In genomic region chr11:106228996-106229395, GRCh38 we compare ENCODE assay signal across 17 cellular contexts.
"Had no signal": no experiment of that assay in that cellular context is flagged by ENCODE, and none has a peak within 500 bp of the region (broad histone marks: within the 10 kb centered on the region; RNA-seq: fewer than 3 reads in every experiment).

No MANE protein-coding gene starts in this region.

- H3K27ac ChIP-seq: esophagus squamous epithelium, gastrocnemius medialis, heart left ventricle, ovary, stomach, testis, upper lobe of left lung had no signal

- H3K4me1 ChIP-seq: esophagus squamous epithelium, gastrocnemius medialis, heart left ventricle, stomach, testis, upper lobe of left lung had no signal

- ATAC-seq: gastrocnemius medialis; heart left ventricle; naive thymus-derived CD4-positive, alpha-beta T cell; sciatic nerve had no signal

- H3K9me3 ChIP-seq: gastrocnemius medialis, ovary, testis had no signal

- H3K36me3 ChIP-seq: esophagus squamous epithelium, gastrocnemius medialis, heart left ventricle, ovary, stomach, upper lobe of left lung had no signal

- FAIRE-seq: endothelial cell of umbilical vein had no signal

- H3K4me3 ChIP-seq: esophagus squamous epithelium, gastrocnemius medialis, heart left ventricle, ovary, stomach, testis, upper lobe of left lung had no signal

- DNase-seq: activated CD4-positive, alpha-beta T cell treated with anti-CD3 and anti-CD28 coated beads for 1 hour; activated CD4-positive, alpha-beta T cell treated with anti-CD3 and anti-CD28 coated beads, Interleukin-2, amount 50 U/mL, for 48 hours; activated naive CD4-positive, alpha-beta T cell treated with anti-CD3 and anti-CD28 coated beads, Interleukin-2, amount 10 ng/mL, durations not matched to agents 7 days and 5 days; activated T-cell treated with anti-CD3 and anti-CD28 coated beads, Interleukin-2, amount 50 U/mL, for 1 hour; effector CD8-positive, alpha-beta T cell; esophagus squamous epithelium; gastrocnemius medialis; heart left ventricle; naive thymus-derived CD4-positive, alpha-beta T cell; ovary; stimulated activated CD4-positive, alpha-beta T cell treated with anti-CD3 and anti-CD28 coated beads, Interleukin-1b, Interleukin-23, amount 100 ng/mL, for 48 hours; stomach; SW 1271; testis; upper lobe of left lung had no signal

- H3K27me3 ChIP-seq: esophagus squamous epithelium, gastrocnemius medialis, heart left ventricle, stomach, testis, upper lobe of left lung had no signal
